36 cellular contexts compared by ENCODE assay signal in the genomic region with DNA sequence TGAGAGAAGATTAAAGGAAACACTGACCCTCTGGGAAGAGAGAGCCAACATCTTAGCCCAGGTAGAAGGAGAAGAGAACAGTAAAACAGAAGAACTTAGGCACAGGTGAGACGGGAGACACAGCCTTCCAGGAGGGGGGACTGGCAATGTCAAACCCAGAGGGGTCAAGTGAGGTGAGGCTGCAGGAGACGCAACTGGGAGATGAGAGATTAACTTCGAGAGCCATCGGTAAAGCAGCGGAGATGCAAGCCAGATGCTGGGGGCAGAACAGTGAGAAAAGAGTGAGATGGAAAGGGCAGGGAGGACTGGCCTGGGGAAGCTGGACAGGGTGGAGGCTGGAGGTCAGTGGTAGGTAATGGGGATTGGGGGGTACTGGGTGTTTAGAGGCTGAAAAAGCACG. TPM values are rescaled to one million over a fixed set of nuclear protein-coding genes. Genes with fewer than 3 reads are reported as not detected.
A peak's percentile ranks its signal among the peaks of the same experiment; 100 is the strongest.
DNase-seq lines count a peak whose midpoint lies in the region; ATAC-seq, FAIRE-seq and TF ChIP-seq lines count a peak whose summit lies in the region.
"Had no signal": no experiment of that assay in that cellular context is flagged by ENCODE, and none has a peak within 500 bp of the region (broad histone marks: within the 10 kb centered on the region; RNA-seq: fewer than 3 reads in every experiment).

No MANE protein-coding gene starts in this region.

- FAIRE-seq in D721Med (lab: Jason Lieb, UNC): no peak
- FAIRE-seq: bronchial epithelial cell, endothelial cell of umbilical vein, frontal cortex, pancreas had no signal

- TF ChIP-seq CTCF in left ventricle myocardium inferior (IDR thresholded peaks at IDR 0.05; ENCODE audit: borderline replicate concordance) (no peak), WTC11 (IDR thresholded peaks at IDR 0.05) (no peak), parathyroid adenoma (IDR thresholded peaks at IDR 0.05) (no peak), coronary artery (IDR thresholded peaks at IDR 0.05) (no peak), D721Med (IDR thresholded peaks at IDR 0.05; ENCODE audit: insufficient read depth, missing control alignments) (no peak)

- CTCF ChIA-PET in WTC11 (lab: Charles Lee): interaction anchor here (0.6 kb wide), 2 partner anchors 30 to 353 kb away, joined by 3 read pairs; no protein-coding TSS in a partner anchor

- ATAC-seq in Right ventricle myocardium inferior (no peak), WTC11 (no peak)
- ATAC-seq: natural killer cell, Panc1, right cardiac atrium had no signal

- POLR2A ChIA-PET in WTC11 (lab: Charles Lee): interaction anchor here (0.6 kb wide), 1 partner anchor 543 kb away, joined by 3 read pairs; no protein-coding TSS in a partner anchor

- H3K36me3 ChIP-seq in left ventricle myocardium inferior (no peaks in the 10 kb centered on the region), parathyroid adenoma (ENCODE audit: control insufficient read depth, insufficient read depth, low read length) (no peaks in the 10 kb centered on the region)
- H3K36me3 ChIP-seq: pancreas, transverse colon had no signal

- DNase-seq in left ventricle myocardium inferior (no peak), Right ventricle myocardium inferior (ENCODE audit: missing footprints) (no peak), WTC11 (ENCODE audit: low spot score) (no peak), coronary artery (ENCODE audit: low spot score) (no peak), GM03348 (ENCODE audit: low spot score) (no peak), D721Med (ENCODE audit: insufficient read length, low spot score) (no peak)
- DNase-seq in stimulated activated CD4-positive, alpha-beta T cell treated with anti-CD3 and anti-CD28 coated beads, Interleukin-4, amount 100 ng/mL, for 24 hours: no peak
- DNase-seq: 8988T; activated CD4-positive, alpha-beta T cell treated with anti-CD3 and anti-CD28 coated beads for 48 hours; activated effector memory CD4-positive, alpha-beta T cell treated with Interleukin-2 at 50 U/mL for 16 hours; activated T-cell treated with anti-CD3 and anti-CD28 coated beads, Interleukin-2, amount 50 U/mL, for 1 hour; CD4-positive, alpha-beta memory T cell; EL; GOT3; Karpas-422; natural killer cell; NCI-H1417; NCI-H2081; NCI-H2227 treated with DMSO at 0.1 percent for 48 hours; NCI-H69; pancreas; right cardiac atrium; SHP77; stimulated activated CD4-positive, alpha-beta T cell treated with anti-CD3 and anti-CD28 coated beads, Interleukin-12 subunit alpha, Interleukin-12 subunit beta, amount 100 ng/mL, for 4 hours; stimulated activated CD4-positive, alpha-beta T cell treated with anti-CD3 and anti-CD28 coated beads, Interleukin-2, amount 100 ng/mL, for 48 hours; stomach; SW 1271; T-helper 9 cell; transverse colon had no signal

- no peaks in the 10 kb centered on the region for H3K9me3 Mint-ChIP-seq in WTC11
- H3K9me3 Mint-ChIP-seq: CD4-positive, alpha-beta memory T cell; natural killer cell had no signal

- peak overlapping the region; percentile 42 for H3K27ac ChIP-seq in left ventricle myocardium inferior (replicated peaks)
- H3K27ac ChIP-seq in parathyroid adenoma: peak overlapping the region; percentile 20
- no peak overlapping the region for H3K27ac ChIP-seq in coronary artery
- H3K27ac ChIP-seq: HL-60 had no signal

- H3K9ac ChIP-seq in parathyroid adenoma: no peak overlapping the region

- H3K4me1 Mint-ChIP-seq in WTC11: peaks cover 34% of the 10 kb centered on the region
- H3K4me1 Mint-ChIP-seq: natural killer cell had no signal

- no peak overlapping the region for H3K4me2 ChIP-seq in parathyroid adenoma (ENCODE audit: low read length)

- peaks cover 14% of the 10 kb centered on the region for H3K79me2 ChIP-seq in parathyroid adenoma

- H3K36me3 Mint-ChIP-seq in WTC11: no peaks in the 10 kb centered on the region
- H3K36me3 Mint-ChIP-seq: activated naive CD8-positive, alpha-beta T cell; CD4-positive, alpha-beta memory T cell; natural killer cell had no signal

- H3K4me1 ChIP-seq in left ventricle myocardium inferior: peaks cover 52% of the 10 kb centered on the region
- H3K4me1 ChIP-seq in parathyroid adenoma: peaks cover 6% of the 10 kb centered on the region

- intact Hi-C loops in left ventricle myocardium inferior (cut with micrococcal nuclease): no loop called here
- intact Hi-C loops in Right ventricle myocardium inferior (cut with DNase I): no loop called here

- no peaks in the 10 kb centered on the region for H3K27me3 ChIP-seq in left ventricle myocardium inferior (ENCODE audit: low read depth)
- no peaks in the 10 kb centered on the region for H3K27me3 ChIP-seq in parathyroid adenoma (ENCODE audit: control insufficient read depth, insufficient read depth, low read length)
- H3K27me3 ChIP-seq: pancreas, stomach, transverse colon had no signal

- H3K4me3 ChIP-seq in left ventricle myocardium inferior (no peak overlapping the region), parathyroid adenoma (ENCODE audit: low read depth, low read length) (no peak overlapping the region), coronary artery (no peak overlapping the region)
- H3K4me3 ChIP-seq: stomach, transverse colon had no signal

- no peaks in the 10 kb centered on the region for H3K9me3 ChIP-seq in left ventricle myocardium inferior (replicated peaks)
- H3K9me3 ChIP-seq in parathyroid adenoma (ENCODE audit: control insufficient read depth, low read length): no peaks in the 10 kb centered on the region
- H3K9me3 ChIP-seq: pancreas, stomach, transverse colon had no signal

- peak overlapping the region; percentile 31; the same call in 1 of the 2 replicates for H3K27ac Mint-ChIP-seq in WTC11
- H3K27ac Mint-ChIP-seq: activated naive CD8-positive, alpha-beta T cell; CD4-positive, alpha-beta memory T cell; natural killer cell had no signal

- no peak overlapping the region for H2AFZ ChIP-seq in parathyroid adenoma

- no peak overlapping the region for H3K4me3 Mint-ChIP-seq in WTC11
- H3K4me3 Mint-ChIP-seq: activated naive CD8-positive, alpha-beta T cell; CD4-positive, alpha-beta memory T cell; natural killer cell had no signal

- peaks cover 9% of the 10 kb centered on the region for H3K27me3 Mint-ChIP-seq in WTC11 (ENCODE audit: low read depth)

TF ChIP-seq in WTC11, 78 proteins besides CTCF, POLR2A, EP300 and RAD21:
- TF ChIP-seq TEAD1 (CRISPR knock-in tag; IDR thresholded peaks at IDR 0.05) (no peak), ELF4 (CRISPR knock-in tag; IDR thresholded peaks at IDR 0.05; ENCODE audit: low read depth) (no peak), SP1 (CRISPR knock-in tag; conservative IDR thresholded peaks at IDR 0.05) (no peak), GTF2I (CRISPR knock-in tag; conservative IDR thresholded peaks at IDR 0.05) (no peak), TEAD4 (CRISPR knock-in tag; IDR thresholded peaks at IDR 0.05) (no peak), IRF2 (CRISPR knock-in tag; IDR thresholded peaks at IDR 0.05; ENCODE audit: borderline replicate concordance, low read depth) (no peak)

RNA-seq across cellular contexts. Expression of a gene that starts 5.2 kb away (rescaled TPM):
- 85.3 TPM for total RNA-seq in left ventricle myocardium inferior
- 73.5 TPM for total RNA-seq in Right ventricle myocardium inferior
- 32.0 to 35.9 TPM (median 32.5 TPM) in 3 replicates for total RNA-seq in WTC11 (2021)

RNA-seq across cellular contexts. Expression of a gene that starts 59.8 kb away (rescaled TPM):
- total RNA-seq in left ventricle myocardium inferior (8.3 TPM), Right ventricle myocardium inferior (8.5 TPM), WTC11 (2021) (46.1 to 56.1 TPM (median 48.3 TPM) in 3 replicates)

Comparison
In these comparisons a context has a peak if more than half of its experiments do, and no peak if none do; other contexts are left out.
1. H3K27ac ChIP-seq: peak in left ventricle myocardium inferior (single experiment) and parathyroid adenoma (single experiment); none in coronary artery (0 of 2).